Comparison of ENCODE assay signal across 1 cellular context in genomic region chr22:50245214-50246072, GRCh38.
TF ChIP-seq lines count a peak whose summit lies in the region.

No MANE protein-coding gene starts in this region.

TF ChIP-seq in H1, 55 proteins besides CTCF, POLR2A, EP300 and RAD21:
- TF ChIP-seq KDM4A (IDR thresholded peaks at IDR 0.05; ENCODE audit: low read depth, low read length, severe bottlenecking): no peak
- TF ChIP-seq SIN3A (conservative IDR thresholded peaks at IDR 0.05 in 1 of 2, IDR thresholded peaks at IDR 0.05 in 1 of 2; ENCODE audit: low read depth in 1 of 2, low read length in 2 of 2): no peak; a peak in 1 of 4 replicates
- TF ChIP-seq BACH1 (IDR thresholded peaks at IDR 0.05; ENCODE audit: low read length): no peak
- TF ChIP-seq SUZ12 (IDR thresholded peaks at IDR 0.05; ENCODE audit: low read length): no peak
- no peak for TF ChIP-seq GTF2F1 (IDR thresholded peaks at IDR 0.05; ENCODE audit: borderline replicate concordance, low read depth, low read length)
- no peak for TF ChIP-seq GABPA (IDR thresholded peaks at IDR 0.05; ENCODE audit: borderline replicate concordance, insufficient read depth, low read length)
- TF ChIP-seq TAF1 (IDR thresholded peaks at IDR 0.05; ENCODE audit: low read depth, low read length): no peak
- TF ChIP-seq RBBP5 (IDR thresholded peaks at IDR 0.05; ENCODE audit: borderline replicate concordance, low read depth, low read length): no peak
- TF ChIP-seq JUND (IDR thresholded peaks at IDR 0.05; ENCODE audit: low read length): no peak
- TF ChIP-seq SIX5 (IDR thresholded peaks at IDR 0.05; ENCODE audit: low read depth, low read length): no peak
- TF ChIP-seq PHF8 (conservative IDR thresholded peaks at IDR 0.05; ENCODE audit: low read depth, low read length): no peak
- no peak for TF ChIP-seq SAP30 (IDR thresholded peaks at IDR 0.05; ENCODE audit: insufficient read depth, insufficient replicate concordance, low read length)
- no peak for TF ChIP-seq CTBP2 (IDR thresholded peaks at IDR 0.05; ENCODE audit: borderline replicate concordance, insufficient read depth, insufficient read length, low read length)
- no peak for TF ChIP-seq BCL11A (IDR thresholded peaks at IDR 0.05; ENCODE audit: low read depth in 2 of 2, low read length in 2 of 2)
TF ChIP-seq in H1: peak in this region for 0.
